1 cellular context compared by ENCODE assay signal in genomic region chr2:61420986-61421546, GRCh38.
TF ChIP-seq lines count a peak whose summit lies in the region.

No MANE protein-coding gene starts in this region.

TF ChIP-seq in K562, 482 proteins besides CTCF, POLR2A, EP300 and RAD21:
- TF ChIP-seq RBM22 (IDR thresholded peaks at IDR 0.05; ENCODE audit: low read depth, low read length, poor library complexity, severe bottlenecking) (no peak), RB1 (IDR thresholded peaks at IDR 0.05; ENCODE audit: low read depth) (no peak), ZKSCAN8 (CRISPR knock-in tag; IDR thresholded peaks at IDR 0.05) (no peak), REST (CRISPR knock-in tag; IDR thresholded peaks at IDR 0.05; ENCODE audit: low read depth) (no peak), CBFA2T3 (IDR thresholded peaks at IDR 0.05) (peak; percentile 39), SP2 (IDR thresholded peaks at IDR 0.05; ENCODE audit: extremely low read depth, low read depth, low read length, poor library complexity, severe bottlenecking) (no peak), ZNF583 (CRISPR knock-in tag; IDR thresholded peaks at IDR 0.05) (no peak), RAD51 (IDR thresholded peaks at IDR 0.05; ENCODE audit: borderline replicate concordance, low read depth) (no peak), CXXC5 (CRISPR knock-in tag; IDR thresholded peaks at IDR 0.05) (no peak), CBFA2T2 (conservative IDR thresholded peaks at IDR 0.05) (0 out of 2 replicates have a peak, but pooled peaks have one; percentile 15), CC2D1A (IDR thresholded peaks at IDR 0.05) (no peak), STAT5B (CRISPR knock-in tag; IDR thresholded peaks at IDR 0.05) (no peak), ETS2 (tag; IDR thresholded peaks at IDR 0.05; ENCODE audit: borderline replicate concordance, poor library complexity, severe bottlenecking) (no peak), ZNF232 (CRISPR knock-in tag; IDR thresholded peaks at IDR 0.05) (no peak), ZC3H8 (IDR thresholded peaks at IDR 0.05) (no peak), TRIM28 (IDR thresholded peaks at IDR 0.05) (no peak), SPI1 (IDR thresholded peaks at IDR 0.05; ENCODE audit: borderline replicate concordance, low read depth, low read length) (peak; percentile 59; the same call in 1 of the 2 replicates), NR2C1 (IDR thresholded peaks at IDR 0.05) (no peak), NR2C1 (tag; IDR thresholded peaks at IDR 0.05) (no peak), SIRT6 (IDR thresholded peaks at IDR 0.05; ENCODE audit: low read depth, low read length) (no peak)
- TF ChIP-seq, protein P1, sequence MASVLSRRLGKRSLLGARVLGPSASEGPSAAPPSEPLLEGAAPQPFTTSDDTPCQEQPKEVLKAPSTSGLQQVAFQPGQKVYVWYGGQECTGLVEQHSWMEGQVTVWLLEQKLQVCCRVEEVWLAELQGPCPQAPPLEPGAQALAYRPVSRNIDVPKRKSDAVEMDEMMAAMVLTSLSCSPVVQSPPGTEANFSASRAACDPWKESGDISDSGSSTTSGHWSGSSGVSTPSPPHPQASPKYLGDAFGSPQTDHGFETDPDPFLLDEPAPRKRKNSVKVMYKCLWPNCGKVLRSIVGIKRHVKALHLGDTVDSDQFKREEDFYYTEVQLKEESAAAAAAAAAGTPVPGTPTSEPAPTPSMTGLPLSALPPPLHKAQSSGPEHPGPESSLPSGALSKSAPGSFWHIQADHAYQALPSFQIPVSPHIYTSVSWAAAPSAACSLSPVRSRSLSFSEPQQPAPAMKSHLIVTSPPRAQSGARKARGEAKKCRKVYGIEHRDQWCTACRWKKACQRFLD (CRISPR knock-in tag; IDR thresholded peaks at IDR 0.05), result no peak
- TF ChIP-seq, protein P2, sequence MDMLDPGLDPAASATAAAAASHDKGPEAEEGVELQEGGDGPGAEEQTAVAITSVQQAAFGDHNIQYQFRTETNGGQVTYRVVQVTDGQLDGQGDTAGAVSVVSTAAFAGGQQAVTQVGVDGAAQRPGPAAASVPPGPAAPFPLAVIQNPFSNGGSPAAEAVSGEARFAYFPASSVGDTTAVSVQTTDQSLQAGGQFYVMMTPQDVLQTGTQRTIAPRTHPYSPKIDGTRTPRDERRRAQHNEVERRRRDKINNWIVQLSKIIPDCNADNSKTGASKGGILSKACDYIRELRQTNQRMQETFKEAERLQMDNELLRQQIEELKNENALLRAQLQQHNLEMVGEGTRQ (CRISPR knock-in tag; IDR thresholded peaks at IDR 0.05), result no peak
